In the genomic region with DNA sequence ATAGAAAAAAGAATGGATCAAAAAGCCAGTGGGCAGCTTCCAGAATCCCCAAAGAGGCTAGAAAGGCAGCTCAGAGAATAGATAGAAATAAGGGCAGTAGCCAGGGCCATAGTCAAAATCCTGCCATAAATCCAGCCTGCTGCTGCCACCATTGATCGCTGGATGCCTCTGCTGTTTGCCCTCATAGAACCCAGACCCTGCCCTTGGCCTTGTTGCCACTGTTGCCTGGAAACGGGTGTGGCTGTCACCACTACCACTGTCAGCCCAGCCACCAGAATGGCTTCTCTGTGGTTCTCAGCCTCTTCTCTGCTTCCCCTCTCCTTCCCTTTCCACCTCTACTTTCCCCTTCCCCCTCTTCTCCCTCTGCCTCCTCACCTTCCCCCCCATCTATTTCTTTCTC, we compare ENCODE assay signal across 14 cellular contexts. TPM values are rescaled to one million over a fixed set of nuclear protein-coding genes. Genes with fewer than 3 reads are reported as not detected.
DNase-seq lines count a peak whose midpoint lies in the region; ATAC-seq and TF ChIP-seq lines count a peak whose summit lies in the region.
"Had no signal": no experiment of that assay in that cellular context is flagged by ENCODE, and none has a peak within 500 bp of the region (broad histone marks: within the 10 kb centered on the region; RNA-seq: fewer than 3 reads in every experiment).

No MANE protein-coding gene starts in this region.

- H2AFZ ChIP-seq in PC-9 = no peak overlapping the region

- peak; percentile 4 for DNase-seq in stimulated activated CD8-positive, alpha-beta memory T cell treated with anti-CD3 and anti-CD28 coated beads, Interleukin-12 subunit alpha, Interleukin-12 subunit beta, amount 100 ng/mL, for 1 hour (ENCODE audit: low read depth)
- no peak for DNase-seq in stimulated activated CD8-positive, alpha-beta memory T cell treated with anti-CD3 and anti-CD28 coated beads, Interleukin-4, amount 100 ng/mL, for 48 hours
- DNase-seq in T-helper 1 cell = peak; percentile 1 to 48 (median 8)
- peak in 1 of 2 donors; percentile 32 for DNase-seq in left colon
- DNase-seq in upper lobe of right lung = no peak
- DNase-seq in PC-9 = no peak
- no peak for DNase-seq in middle frontal gyrus (ENCODE audit: extremely low spot score, low spot score)
- DNase-seq: stimulated activated CD4-positive, alpha-beta T cell treated with anti-CD3 and anti-CD28 coated beads, Interleukin-4, amount 100 ng/mL, for 1 hour had no signal

- H3K9me2 ChIP-seq in PC-9 (ENCODE audit: insufficient read depth) = no peaks in the 10 kb centered on the region

- no peaks in the 10 kb centered on the region for H4K20me1 ChIP-seq in PC-9 (ENCODE audit: insufficient read depth)
- H4K20me1 ChIP-seq: BLaER1 treated with 17β-estradiol and CSF1 and Interleukin-3, amounts not matched to agents 10 nM and 100 nM had no signal

- CTCF ChIA-PET in PC-9 (lab: Charles Lee) = no interaction called here

- ATAC-seq in left colon (peak; percentile 85), upper lobe of right lung (peak; percentile 67), GM21367 (IDR thresholded peaks at IDR 0.05; ENCODE audit: unreplicated experiment) (no peak)
- ATAC-seq: esophagus mucosa had no signal

- BruUV-seq in PC-9 (replicated peaks; lab: Mats Ljungman, UMichigan) = no TSS peak

- no peak overlapping the region for H3K4me2 ChIP-seq in PC-9

- H3K36me3 ChIP-seq in upper lobe of right lung (no peaks in the 10 kb centered on the region), PC-9 (ENCODE audit: low read depth) (no peaks in the 10 kb centered on the region)
- H3K36me3 ChIP-seq: BLaER1 treated with 17β-estradiol and CSF1 and Interleukin-3, amounts not matched to agents 10 nM and 100 nM; prostate gland had no signal

- H3K27ac ChIP-seq in upper lobe of right lung (no peak overlapping the region), PC-9 (no peak overlapping the region)
- H3K27ac ChIP-seq: prostate gland, RWPE1, VCaP had no signal

- H3K9me3 ChIP-seq in upper lobe of right lung (no peaks in the 10 kb centered on the region), PC-9 (ENCODE audit: insufficient read depth, low read depth) (no peaks in the 10 kb centered on the region)
- H3K9me3 ChIP-seq: prostate gland had no signal

- intact Hi-C loops in left colon (cut with DNase I, micrococcal nuclease) = no loop called here
- intact Hi-C loops in upper lobe of right lung (cut with DNase I) = no loop called here
- intact Hi-C loops in PC-9 (cut with micrococcal nuclease; ENCODE audit: unreplicated experiment) = no loop called here

- POLR2A ChIA-PET in PC-9 (lab: Charles Lee; ENCODE audit: unreplicated experiment) = no interaction called here

- H3K4me1 ChIP-seq in upper lobe of right lung = no peaks in the 10 kb centered on the region
- H3K4me1 ChIP-seq in PC-9 (replicated peaks; ENCODE audit: insufficient read depth) = no peaks in the 10 kb centered on the region; the same call in 1 of the 2 replicates
- H3K4me1 ChIP-seq: prostate gland had no signal

- peaks cover 7% of the 10 kb centered on the region; the same call in 1 of the 2 replicates for H3F3A ChIP-seq in PC-9 (ENCODE audit: insufficient read depth, low read depth)

- H3K27me3 ChIP-seq in upper lobe of right lung (no peaks in the 10 kb centered on the region), PC-9 (ENCODE audit: insufficient read depth, low read depth) (no peaks in the 10 kb centered on the region)
- H3K27me3 ChIP-seq: BLaER1 treated with 17β-estradiol and CSF1 and Interleukin-3, amounts not matched to agents 10 nM and 100 nM had no signal

- H3K4me3 ChIP-seq in upper lobe of right lung (no peak overlapping the region), PC-9 (no peak overlapping the region)
- H3K4me3 ChIP-seq: BLaER1 treated with 17β-estradiol and CSF1 and Interleukin-3, amounts not matched to agents 10 nM and 100 nM; prostate gland had no signal

- H3K79me2 ChIP-seq in PC-9 (ENCODE audit: low read depth) = no peaks in the 10 kb centered on the region

- TF ChIP-seq CTCF in upper lobe of right lung (IDR thresholded peaks at IDR 0.05) (no peak), PC-9 (conservative IDR thresholded peaks at IDR 0.05) (no peak)

RNA-seq across cellular contexts. Expression of a gene that starts 57.8 kb away (rescaled TPM):
- 1 to 10 TPM; 2.5 to 4.8 TPM for total RNA-seq in left colon
- total RNA-seq in upper lobe of right lung = 12.2 TPM
- total RNA-seq in PC-9 (2021) = 5.8 and 7.8 TPM in 2 replicates

Comparison
In these comparisons a context has a peak if more than half of its experiments do, and no peak if none do; other contexts are left out.
1. DNase-seq: peak in stimulated activated CD8-positive, alpha-beta memory T cell treated with anti-CD3 and anti-CD28 coated beads, Interleukin-12 subunit alpha, Interleukin-12 subunit beta, amount 100 ng/mL, for 1 hour (single experiment) and T-helper 1 cell (5 of 5); none in stimulated activated CD8-positive, alpha-beta memory T cell treated with anti-CD3 and anti-CD28 coated beads, Interleukin-4, amount 100 ng/mL, for 48 hours (single experiment), upper lobe of right lung (single experiment), PC-9 (0 of 2) and middle frontal gyrus (single experiment).